In the genomic region with DNA sequence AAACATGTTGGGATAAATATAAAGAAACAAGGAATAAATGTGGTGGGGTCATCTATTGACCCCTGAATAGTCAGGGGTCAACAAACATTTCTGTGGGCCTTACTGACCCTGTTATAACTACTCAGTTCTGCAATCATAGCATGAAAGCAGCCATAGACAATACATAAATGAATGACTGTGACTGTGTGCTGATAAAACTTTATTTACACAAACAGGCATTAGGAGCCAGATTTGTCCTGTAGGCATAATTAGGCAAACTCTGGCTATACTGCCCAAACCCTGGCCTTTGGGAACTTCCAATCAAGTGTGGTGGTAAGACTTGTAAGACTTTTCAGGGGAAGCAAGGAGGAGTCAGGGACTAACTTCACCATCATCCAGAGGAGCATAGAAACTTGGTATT, we compare ENCODE assay signal across 7 cellular contexts.
"Had no signal": no experiment of that assay in that cellular context is flagged by ENCODE, and none has a peak within 500 bp of the region (broad histone marks: within the 10 kb centered on the region; RNA-seq: fewer than 3 reads in every experiment).

No MANE protein-coding gene starts in this region.

- FAIRE-seq: G401.6, GM12891, GM12892, GM18507, GM19239 had no signal

- DNase-seq: GDM1, GF-D8 had no signal
